In genomic region chr9:22158983-22159382, GRCh38 we compare ENCODE assay signal across 9 cellular contexts.
A peak's percentile ranks its signal among the peaks of the same experiment; 100 is the strongest.
DNase-seq lines count a peak whose midpoint lies in the region; ATAC-seq and TF ChIP-seq lines count a peak whose summit lies in the region.
"Had no signal": no experiment of that assay in that cellular context is flagged by ENCODE, and none has a peak within 500 bp of the region (broad histone marks: within the 10 kb centered on the region; RNA-seq: fewer than 3 reads in every experiment).

No MANE protein-coding gene starts in this region.

- H3K27ac ChIP-seq in ovary: no peak overlapping the region

- TF ChIP-seq POLR2A in ovary (IDR thresholded peaks at IDR 0.05): no peak

- no peaks in the 10 kb centered on the region for H3K9me3 ChIP-seq in ovary

- no peaks in the 10 kb centered on the region for H3K27me3 ChIP-seq in ovary

- no peak for TF ChIP-seq CTCF in fibroblast of the aortic adventitia (IDR thresholded peaks at IDR 0.05; ENCODE audit: insufficient read depth, low read length)
- TF ChIP-seq CTCF in ovary (IDR thresholded peaks at IDR 0.05): no peak

- no peaks in the 10 kb centered on the region for H3K36me3 ChIP-seq in ovary

- no peak for ATAC-seq in HG02588 (IDR thresholded peaks at IDR 0.05; ENCODE audit: unreplicated experiment)
- no peak for ATAC-seq in GM21528 (IDR thresholded peaks at IDR 0.05; ENCODE audit: low FRiP score, unreplicated experiment)

- WGBS in ovary, 3 donors: 0 to 5% (median 2%) methylated on average over 3 of the region's 3 CpGs

- intact Hi-C loops in ovary (cut with DNase I): no loop called here

- H3K4me1 ChIP-seq in ovary (ENCODE audit: insufficient read depth): no peaks in the 10 kb centered on the region

- peak; percentile 18 for DNase-seq in EH (ENCODE audit: low read depth)
- peak; percentile 74 for DNase-seq in RPMI7951 (ENCODE audit: low read depth)
- DNase-seq in fibroblast of the aortic adventitia (ENCODE audit: low read depth): peak; percentile 77
- DNase-seq in ovary: peak; percentile 27 to 73 (median 66)
- DNase-seq in NAMALWA (ENCODE audit: low spot score): no peak
- no peak for DNase-seq in NOMO-1 treated with DMSO at 0.1 percent for 48 hours (lab: John Stamatoyannopoulos, UW; ENCODE audit: unreplicated experiment)
- DNase-seq: activated naive CD4-positive, alpha-beta T cell treated with anti-CD3 and anti-CD28 coated beads for 36 hours had no signal

- no peak for TF ChIP-seq EP300 in ovary (IDR thresholded peaks at IDR 0.05)

- no peak overlapping the region for H3K4me3 ChIP-seq in fibroblast of the aortic adventitia (ENCODE audit: low read depth, low read length)
- no peak overlapping the region for H3K4me3 ChIP-seq in ovary

Comparison
In these comparisons a context has a peak if more than half of its experiments do, and no peak if none do; other contexts are left out.
1. DNase-seq: peak in EH (single experiment), RPMI7951 (single experiment), fibroblast of the aortic adventitia (single experiment) and ovary (5 of 5); none in NAMALWA (single experiment) and NOMO-1 treated with DMSO at 0.1 percent for 48 hours (single experiment).